ENCODE assay signal across 21 cellular contexts in genomic region chrX:42219231-42219630, GRCh38.
"Had no signal": no experiment of that assay in that cellular context is flagged by ENCODE, and none has a peak within 500 bp of the region (broad histone marks: within the 10 kb centered on the region; RNA-seq: fewer than 3 reads in every experiment).

No MANE protein-coding gene starts in this region.

- H3K36me3 ChIP-seq: colonic mucosa, heart right ventricle, lower lobe of right lung, thyroid gland had no signal

- H3K4me3 ChIP-seq: body of pancreas, colonic mucosa, heart right ventricle, lower lobe of right lung, thyroid gland had no signal

- H3K4me1 ChIP-seq: body of pancreas, colonic mucosa, heart right ventricle, lower lobe of right lung, thyroid gland had no signal

- H3K27me3 ChIP-seq: body of pancreas, thyroid gland had no signal

- H3K9me3 ChIP-seq: body of pancreas, colonic mucosa, heart right ventricle, lower lobe of right lung, thyroid gland had no signal

- H3K27ac ChIP-seq: body of pancreas, colonic mucosa, heart right ventricle, lower lobe of right lung, thyroid gland had no signal

- FAIRE-seq: endometrium, frontal cortex had no signal

- DNase-seq: activated B cell treated with CpG ODN at 0.5 μM for 24 hours; activated CD4-positive, alpha-beta memory T cell treated with anti-CD3 and anti-CD28 coated beads for 36 hours; activated CD4-positive, alpha-beta T cell treated with anti-CD3 and anti-CD28 coated beads for 4 hours; activated gamma-delta T cell treated with Interleukin-2 at 50 U/mL for 16 hours; activated T-cell treated with anti-CD3 and anti-CD28 coated beads for 4 hours; body of pancreas; colonic mucosa; erythroblast; heart right ventricle; immature natural killer cell; left colon; lower lobe of right lung; nucleus accumbens; retina; stimulated activated CD4-positive, alpha-beta T cell treated with anti-CD3 and anti-CD28 coated beads, Interleukin-12 subunit alpha, Interleukin-12 subunit beta, amount 100 ng/mL, for 4 hours; stimulated activated CD4-positive, alpha-beta T cell treated with anti-CD3 and anti-CD28 coated beads, Interleukin-1b, Interleukin-23, amount 100 ng/mL, for 48 hours; stimulated activated naive CD4-positive, alpha-beta T cell treated with Interleukin-2 at 50 U/mL for 16 hours; T-cell; thyroid gland had no signal
